Comparison of ENCODE assay signal across 31 cellular contexts in the genomic region with DNA sequence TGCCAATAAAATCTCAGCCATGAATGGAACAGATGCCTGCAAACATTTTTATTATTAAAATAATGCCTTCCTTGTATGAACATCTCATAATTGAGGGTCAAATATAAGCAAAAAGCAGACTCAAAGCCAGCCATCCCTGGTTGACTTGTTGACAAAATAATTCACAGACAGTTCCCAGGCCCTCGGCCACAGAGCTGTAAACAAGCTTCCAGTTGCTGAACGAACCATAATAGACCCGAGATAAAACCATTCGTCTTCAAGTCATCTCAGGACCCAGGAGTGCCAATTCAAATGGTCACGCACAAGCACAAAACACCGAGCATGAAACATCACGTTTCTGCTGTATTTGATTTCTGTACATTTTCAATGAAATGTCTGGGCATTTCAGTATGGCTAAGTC.
"Had no signal": no experiment of that assay in that cellular context is flagged by ENCODE, and none has a peak within 500 bp of the region (broad histone marks: within the 10 kb centered on the region; RNA-seq: fewer than 3 reads in every experiment).

No MANE protein-coding gene starts in this region.

- H3K27ac Mint-ChIP-seq: activated CD4-positive, alpha-beta T cell treated with anti-CD3 and anti-CD28 coated beads, Interleukin-2, amount 10 ng/mL, durations not matched to agents 24 days and 14 days; activated CD8-positive, alpha-beta T cell treated with anti-CD3 and anti-CD28 coated beads, Interleukin-2, amount 10 ng/mL, durations not matched to agents 7 days and 5 days; activated naive CD4-positive, alpha-beta T cell treated with anti-CD3 and anti-CD28 coated beads, Interleukin-2, amount 50 U/mL, for 24 hours; activated naive CD8-positive, alpha-beta T cell treated with anti-CD3 and anti-CD28 coated beads, Interleukin-2, amount 10 ng/mL, durations not matched to agents 7 days and 5 days; activated T-cell treated with anti-CD3 and anti-CD28 coated beads, Interleukin-2, amount 50 U/mL, for 24 hours; activated T-helper 2 cell treated with anti-CD3 and anti-CD28 coated beads, Interferon-gamma antibody, Interleukin-2, Interleukin-4, amounts not matched to agents 10 μg/mL and 5 μg/mL and 100 μg/mL, durations not matched to agents 14 hours and 24 hours and 36 hours; T-helper 1 cell treated with Interleukin-12 subunit alpha and Interleukin-12 subunit beta and Interleukin-4 antibody, amounts not matched to agents 30 μg/mL and 1 μg/mL, for 36 hours; T-helper 2 cell treated with Interferon-gamma antibody and Interleukin-4, amounts not matched to agents 5 μg/mL and 100 μg/mL, for 36 hours had no signal

- H3K4me3 Mint-ChIP-seq: activated CD4-positive, alpha-beta T cell treated with anti-CD3 and anti-CD28 coated beads, Interleukin-2, amount 10 ng/mL, durations not matched to agents 24 days and 14 days; activated CD8-positive, alpha-beta T cell treated with anti-CD3 and anti-CD28 coated beads, Interleukin-2, amount 10 ng/mL, durations not matched to agents 7 days and 5 days; activated naive CD4-positive, alpha-beta T cell treated with anti-CD3 and anti-CD28 coated beads, Interleukin-2, amount 50 U/mL, for 24 hours; activated naive CD8-positive, alpha-beta T cell treated with anti-CD3 and anti-CD28 coated beads, Interleukin-2, amount 10 ng/mL, durations not matched to agents 7 days and 5 days; activated T-cell treated with anti-CD3 and anti-CD28 coated beads, Interleukin-2, amount 50 U/mL, for 24 hours; T-helper 1 cell treated with Interleukin-12 subunit alpha and Interleukin-12 subunit beta and Interleukin-4 antibody, amounts not matched to agents 30 μg/mL and 1 μg/mL, for 36 hours; T-helper 2 cell treated with Interferon-gamma antibody and Interleukin-4, amounts not matched to agents 5 μg/mL and 100 μg/mL, for 36 hours had no signal

- H3K4me1 Mint-ChIP-seq: activated CD4-positive, alpha-beta T cell treated with anti-CD3 and anti-CD28 coated beads, Interleukin-2, amount 10 ng/mL, durations not matched to agents 24 days and 14 days; activated naive CD4-positive, alpha-beta T cell treated with anti-CD3 and anti-CD28 coated beads, Interleukin-2, amount 50 U/mL, for 24 hours; activated naive CD8-positive, alpha-beta T cell treated with anti-CD3 and anti-CD28 coated beads, Interleukin-2, amount 10 ng/mL, durations not matched to agents 7 days and 5 days had no signal

- FAIRE-seq: TTC549 had no signal

- H3K36me3 ChIP-seq: ascending aorta, breast epithelium, SJCRH30 had no signal

- H3K4me2 ChIP-seq: KMS-11, SK-N-SH had no signal

- H3K27me3 ChIP-seq: ascending aorta, body of pancreas, breast epithelium, SJCRH30 had no signal

- H3K4me3 ChIP-seq: ascending aorta, body of pancreas, breast epithelium, SJCRH30 had no signal

- H3K9me3 ChIP-seq: ascending aorta, body of pancreas, breast epithelium, SJCRH30, SK-N-SH had no signal

- H3K9me3 Mint-ChIP-seq: activated CD4-positive, alpha-beta T cell treated with anti-CD3 and anti-CD28 coated beads, Interleukin-2, amount 10 ng/mL, durations not matched to agents 24 days and 14 days; activated naive CD4-positive, alpha-beta T cell treated with anti-CD3 and anti-CD28 coated beads, Interleukin-2, amount 50 U/mL, for 24 hours; activated naive CD8-positive, alpha-beta T cell treated with anti-CD3 and anti-CD28 coated beads, Interleukin-2, amount 10 ng/mL, durations not matched to agents 7 days and 5 days; activated T-cell treated with anti-CD3 and anti-CD28 coated beads, Interleukin-2, amount 50 U/mL, for 24 hours; activated T-helper 2 cell treated with anti-CD3 and anti-CD28 coated beads, Interferon-gamma antibody, Interleukin-2, Interleukin-4, amounts not matched to agents 10 μg/mL and 5 μg/mL and 100 μg/mL, durations not matched to agents 14 hours and 24 hours and 36 hours; T-helper 1 cell treated with Interleukin-12 subunit alpha and Interleukin-12 subunit beta and Interleukin-4 antibody, amounts not matched to agents 30 μg/mL and 1 μg/mL, for 36 hours; T-helper 2 cell treated with Interferon-gamma antibody and Interleukin-4, amounts not matched to agents 5 μg/mL and 100 μg/mL, for 36 hours had no signal

- H3K9ac ChIP-seq: KMS-11, SK-N-SH had no signal

- H3K4me1 ChIP-seq: body of pancreas, breast epithelium, SJCRH30 had no signal

- H3K36me3 Mint-ChIP-seq: activated naive CD4-positive, alpha-beta T cell treated with anti-CD3 and anti-CD28 coated beads, Interleukin-2, amount 50 U/mL, for 24 hours; activated naive CD8-positive, alpha-beta T cell treated with anti-CD3 and anti-CD28 coated beads, Interleukin-2, amount 10 ng/mL, durations not matched to agents 7 days and 5 days had no signal

- DNase-seq: activated CD4-positive, alpha-beta T cell treated with anti-CD3 and anti-CD28 coated beads, Interleukin-2, amount 10 ng/mL, durations not matched to agents 24 days and 14 days; activated CD4-positive, alpha-beta T cell treated with anti-CD3 and anti-CD28 coated beads, Interleukin-2, amount 50 U/mL, for 48 hours; activated CD8-positive, alpha-beta T cell treated with anti-CD3 and anti-CD28 coated beads, Interleukin-2, amount 10 ng/mL, durations not matched to agents 7 days and 5 days; activated gamma-delta T cell; activated naive CD4-positive, alpha-beta T cell treated with Interleukin-2 at 50 U/mL for 16 hours; activated naive CD8-positive, alpha-beta T cell treated with anti-CD3 and anti-CD28 coated beads, Interleukin-2, amount 10 ng/mL, durations not matched to agents 7 days and 5 days; activated T-cell treated with anti-CD3 and anti-CD28 coated beads, Interleukin-2, amount 50 U/mL, for 24 hours; amygdala; body of pancreas; caudate nucleus; MM.1S; MV-4-11; NCI-H1092; NCI-H1436 treated with DMSO at 0.1 percent for 48 hours; NCI-H1694 treated with DMSO at 0.1 percent for 48 hours; NCI-H2029; NCI-H446; NCI-H510A treated with DMSO at 0.1 percent for 48 hours; NCI-H69; NCI-H82; SHP77; SJCRH30; SK-N-SH had no signal

- H3K27ac ChIP-seq: body of pancreas, KMS-11, SJCRH30 had no signal
